8 cellular contexts compared by ENCODE assay signal in genomic region chr12:112116232-112117060, GRCh38. TPM values are rescaled to one million over a fixed set of nuclear protein-coding genes. Genes with fewer than 3 reads are reported as not detected.
DNase-seq lines count a peak whose midpoint lies in the region; FAIRE-seq and TF ChIP-seq lines count a peak whose summit lies in the region.

No MANE protein-coding gene starts in this region.

- peak overlapping the region; percentile 34 to 68 for H3K18ac ChIP-seq in mesenchymal stem cell (ENCODE audit: low read depth in 1 of 2, low read length in 2 of 2)

- TF ChIP-seq EP300 in tibial nerve (IDR thresholded peaks at IDR 0.05), result no peak

- H3K4me3 ChIP-seq in SJCRH30, result peak overlapping the region; percentile 38
- H3K4me3 ChIP-seq in ectodermal cell (ENCODE audit: insufficient read depth, low read depth, low read length), result no peak overlapping the region
- no peak overlapping the region for H3K4me3 ChIP-seq in mesenchymal stem cell (ENCODE audit: insufficient read depth in 1 of 2, low read depth in 1 of 2, low read length in 2 of 2)
- peak overlapping the region in 3 of 4 donors; percentile 1 to 23 (median 5) for H3K4me3 ChIP-seq in tibial nerve

- peak overlapping the region; percentile 86 for H2AFZ ChIP-seq in mesenchymal stem cell (ENCODE audit: low read depth, low read length)

- H4K8ac ChIP-seq in mesenchymal stem cell (ENCODE audit: low read length), result peak overlapping the region; percentile 95

- no peak for FAIRE-seq in D721Med (lab: Jason Lieb, UNC)

- in situ Hi-C loops in KBM-7 (cut with MboI; ENCODE audit: low pct_unique_long_range_greater_than_20kb, low sequenced_read_pairs), result no loop called here
- in situ Hi-C loops in GM13977 (cut with MboI; ENCODE audit: low pct_unique_long_range_greater_than_20kb, low sequenced_read_pairs, unreplicated experiment), result no loop called here

- H3K9me3 ChIP-seq in SJCRH30 (replicated peaks) (no peaks in the 10 kb centered on the region), ectodermal cell (ENCODE audit: control insufficient read depth, low read length) (no peaks in the 10 kb centered on the region), mesenchymal stem cell (ENCODE audit: control insufficient read depth, low read length) (no peaks in the 10 kb centered on the region), tibial nerve (no peaks in the 10 kb centered on the region)

- no peaks in the 10 kb centered on the region for H3K4me1 ChIP-seq in SJCRH30
- H3K4me1 ChIP-seq in ectodermal cell (ENCODE audit: control insufficient read depth, insufficient read depth, low read length), result peaks cover 10% of the 10 kb centered on the region
- H3K4me1 ChIP-seq in mesenchymal stem cell (ENCODE audit: control insufficient read depth, insufficient read depth, low read depth, low read length), result peaks cover 11% of the 10 kb centered on the region
- H3K4me1 ChIP-seq in tibial nerve, result peaks cover 0 to 23% (median 7%) of the 10 kb centered on the region in 4 donors

- H3K4ac ChIP-seq in mesenchymal stem cell (ENCODE audit: low read depth in 1 of 2, low read length in 2 of 2), result peak overlapping the region in 1 of 2 experiments; percentile 49

- no peaks in the 10 kb centered on the region for H3K36me3 ChIP-seq in SJCRH30
- H3K36me3 ChIP-seq in ectodermal cell (ENCODE audit: control insufficient read depth, insufficient read depth, low read length), result no peaks in the 10 kb centered on the region
- no peaks in the 10 kb centered on the region for H3K36me3 ChIP-seq in mesenchymal stem cell (ENCODE audit: control insufficient read depth in 1 of 2, insufficient read depth in 2 of 2, low read depth in 1 of 2, low read length in 2 of 2)
- H3K36me3 ChIP-seq in tibial nerve, result no peaks in the 10 kb centered on the region

- peak overlapping the region; percentile 3 for H2BK5ac ChIP-seq in mesenchymal stem cell (ENCODE audit: low read depth, low read length, poor library complexity, severe bottlenecking)

- TF ChIP-seq CTCF in tibial nerve (IDR thresholded peaks at IDR 0.05) (no peak), D721Med (IDR thresholded peaks at IDR 0.05; ENCODE audit: insufficient read depth, missing control alignments) (no peak), GM13977 (IDR thresholded peaks at IDR 0.05; ENCODE audit: extremely low read depth, insufficient read depth, missing control alignments) (no peak)

- no peak overlapping the region for H2BK15ac ChIP-seq in mesenchymal stem cell (ENCODE audit: low read depth, poor library complexity, severe bottlenecking)

- H2AK5ac ChIP-seq in mesenchymal stem cell (ENCODE audit: low read length, severe bottlenecking), result peak overlapping the region; percentile 42

- H3K14ac ChIP-seq in mesenchymal stem cell (ENCODE audit: low read length in 2 of 2), result no peak overlapping the region

- no peaks in the 10 kb centered on the region for H3K79me1 ChIP-seq in mesenchymal stem cell (replicated peaks; ENCODE audit: low read length, poor library complexity, severe bottlenecking)

- H3K4me2 ChIP-seq in mesenchymal stem cell (ENCODE audit: low read length, poor library complexity, severe bottlenecking), result peak overlapping the region; percentile 59

- no peak overlapping the region for H4K91ac ChIP-seq in mesenchymal stem cell (ENCODE audit: low read length)

- no peak overlapping the region for H3K23ac ChIP-seq in mesenchymal stem cell (ENCODE audit: low read length in 2 of 2)

- peak in 1 of 2 donors; percentile 22 for TF ChIP-seq POLR2A in tibial nerve (IDR thresholded peaks at IDR 0.05)

- 33 to 36% methylated on average over 7 of the region's 7 CpGs for WGBS in ectodermal cell, 2 experiments
- WGBS in mesenchymal stem cell, result 10% methylated on average over 3 of the region's 7 CpGs
- WGBS in tibial nerve, 2 donors, result 35 to 39% methylated on average over 7 of the region's 7 CpGs

- H2BK120ac ChIP-seq in mesenchymal stem cell (ENCODE audit: low read depth, low read length), result no peak overlapping the region

- H3K27me3 ChIP-seq in SJCRH30 (no peaks in the 10 kb centered on the region), ectodermal cell (ENCODE audit: control insufficient read depth, insufficient read depth, low read length, poor library complexity, severe bottlenecking) (no peaks in the 10 kb centered on the region), mesenchymal stem cell (ENCODE audit: control insufficient read depth in 1 of 2, insufficient read depth in 1 of 2, low read length in 2 of 2) (no peaks in the 10 kb centered on the region), tibial nerve (no peaks in the 10 kb centered on the region)

- DNase-seq in EH (ENCODE audit: low read depth), result peak; percentile 56
- DNase-seq in KBM-7, result peak; percentile 93
- peak; percentile 66 to 82 for DNase-seq in SJCRH30
- DNase-seq in mesenchymal stem cell, result peak; percentile 81
- peak; percentile 27 to 56 for DNase-seq in tibial nerve (ENCODE audit: low spot score in 2 of 2)
- no peak for DNase-seq in D721Med (ENCODE audit: insufficient read length, low spot score)
- DNase-seq in GM13977 (ENCODE audit: low spot score), result no peak

- H2BK12ac ChIP-seq in mesenchymal stem cell (ENCODE audit: low read length in 2 of 2), result peak overlapping the region in 1 of 2 experiments; percentile 61

- H3K27ac ChIP-seq in SJCRH30 (no peak overlapping the region), ectodermal cell (ENCODE audit: insufficient read depth, low read depth, low read length, poor library complexity, severe bottlenecking) (peak overlapping the region; percentile 38), mesenchymal stem cell (ENCODE audit: low read length, poor library complexity, severe bottlenecking) (peak overlapping the region; percentile 58), tibial nerve (peak overlapping the region; percentile 54 to 88 (median 72))

- H3K9ac ChIP-seq in mesenchymal stem cell (ENCODE audit: low read length), result peak overlapping the region; percentile 73

RNA-seq across cellular contexts. Expression of gene NAA25, which starts 7.9 kb away (rescaled TPM):
- 25.7 and 31.1 TPM in 2 replicates for total RNA-seq in SJCRH30 (2014; rRNA removed; shearing (Covaris generic))
- polyA plus RNA-seq in ectodermal cell (2013, experiment 1 of 4), result 24.9 TPM
- polyA plus RNA-seq in ectodermal cell (2013, experiment 2 of 4), result 27.0 TPM
- 19.6 TPM for polyA plus RNA-seq in ectodermal cell (2013, experiment 3 of 4)
- polyA plus RNA-seq in ectodermal cell (2013, experiment 4 of 4), result 19.3 TPM
- 14.3 TPM for polyA plus RNA-seq in mesenchymal stem cell (2013, experiment 1 of 2)
- 18.4 TPM for polyA plus RNA-seq in mesenchymal stem cell (2013, experiment 2 of 2)
- 10 to 100 TPM; 22.7 to 40.4 (median 34.2) TPM for total RNA-seq in tibial nerve

RNA-seq across cellular contexts. Expression of gene TRAFD1, which starts 8.9 kb away (rescaled TPM):
- total RNA-seq in SJCRH30 (2014; rRNA removed; shearing (Covaris generic)), result 23.0 and 23.5 TPM in 2 replicates
- 41.0 TPM for polyA plus RNA-seq in ectodermal cell (2013, experiment 1 of 4)
- 42.3 TPM for polyA plus RNA-seq in ectodermal cell (2013, experiment 2 of 4)
- polyA plus RNA-seq in ectodermal cell (2013, experiment 3 of 4), result 32.9 TPM
- polyA plus RNA-seq in ectodermal cell (2013, experiment 4 of 4), result 35.4 TPM
- polyA plus RNA-seq in mesenchymal stem cell (2013, experiment 1 of 2), result 26.0 TPM
- polyA plus RNA-seq in mesenchymal stem cell (2013, experiment 2 of 2), result 24.7 TPM
- 10 to 100 TPM; 24.7 to 32.9 (median 27.4) TPM for total RNA-seq in tibial nerve

Comparison
In these comparisons a context has a peak if more than half of its experiments do, and no peak if none do; other contexts are left out.
1. DNase-seq: peak in EH (single experiment), KBM-7 (single experiment), SJCRH30 (2 of 2), mesenchymal stem cell (single experiment) and tibial nerve (2 of 2); none in D721Med (single experiment) and GM13977 (single experiment).
2. H3K4me3 ChIP-seq: peak in SJCRH30 (single experiment) and tibial nerve (3 of 4); none in ectodermal cell (single experiment) and mesenchymal stem cell (0 of 2).